21 cellular contexts compared by ENCODE assay signal in genomic region chr19:55554302-55554701, GRCh38. TPM values are rescaled to one million over a fixed set of nuclear protein-coding genes. Genes with fewer than 3 reads are reported as not detected.
DNase-seq lines count a peak whose midpoint lies in the region; ATAC-seq and TF ChIP-seq lines count a peak whose summit lies in the region.
"Had no signal": no experiment of that assay in that cellular context is flagged by ENCODE, and none has a peak within 500 bp of the region (broad histone marks: within the 10 kb centered on the region; RNA-seq: fewer than 3 reads in every experiment).

No MANE protein-coding gene starts in this region.

- TF ChIP-seq POLR2A in gastrocnemius medialis (IDR thresholded peaks at IDR 0.05): no peak

- no peaks in the 10 kb centered on the region for H3K36me3 ChIP-seq in WERI-Rb-1
- no peaks in the 10 kb centered on the region for H3K36me3 ChIP-seq in gastrocnemius medialis
- no peaks in the 10 kb centered on the region for H3K36me3 ChIP-seq in left ventricle myocardium inferior

- peak; percentile 55 for DNase-seq in G401 (ENCODE audit: low spot score)
- peak; percentile 33 for DNase-seq in WERI-Rb-1
- peak; percentile 5 for DNase-seq in iPS-NIHi11 (ENCODE audit: low spot score)
- DNase-seq in gastrocnemius medialis: peak in 1 of 2 donors; percentile 43
- DNase-seq in left ventricle myocardium inferior: no peak
- DNase-seq in NCI-H1436 treated with DMSO at 0.1 percent for 48 hours (lab: John Stamatoyannopoulos, UW): no peak
- no peak for DNase-seq in mucosa of gallbladder (ENCODE audit: low spot score)
- DNase-seq: DMS53, GF-D8, HFFc6, Karpas-422, MV-4-11, NCI-H1694, NCI-H2171, NCI-H524 treated with DMSO at 0.1 percent for 48 hours, Right ventricle myocardium superior had no signal

- intact Hi-C loops in gastrocnemius medialis (cut with DNase I; ENCODE audit: low total_unique reads) (no loop called here), left ventricle myocardium inferior (cut with micrococcal nuclease) (no loop called here)

- peak in 1 of 2 donors; percentile 19 for ATAC-seq in gastrocnemius medialis
- no peak for ATAC-seq in HG03108 (IDR thresholded peaks at IDR 0.05; ENCODE audit: unreplicated experiment)

- H3K27ac ChIP-seq in WERI-Rb-1 (peak overlapping the region; percentile 63), gastrocnemius medialis (peak overlapping the region; percentile 21 to 88 (median 67)), left ventricle myocardium inferior (replicated peaks) (no peak overlapping the region)

- H3K9me3 ChIP-seq in WERI-Rb-1 (ENCODE audit: severe bottlenecking) (no peaks in the 10 kb centered on the region), gastrocnemius medialis (no peaks in the 10 kb centered on the region), left ventricle myocardium inferior (replicated peaks) (no peaks in the 10 kb centered on the region)

- peaks cover 44 to 51% of the 10 kb centered on the region in 2 donors for H3K4me1 ChIP-seq in gastrocnemius medialis
- H3K4me1 ChIP-seq in left ventricle myocardium inferior: peaks cover 10% of the 10 kb centered on the region

- H3K4me3 ChIP-seq in WERI-Rb-1 (ENCODE audit: low read depth, low read length): no peak overlapping the region
- H3K4me3 ChIP-seq in gastrocnemius medialis: no peak overlapping the region
- H3K4me3 ChIP-seq in left ventricle myocardium inferior: no peak overlapping the region

- no peak for TF ChIP-seq CTCF in WERI-Rb-1 (IDR thresholded peaks at IDR 0.05; ENCODE audit: low read depth, low read length)
- no peak for TF ChIP-seq CTCF in gastrocnemius medialis (IDR thresholded peaks at IDR 0.05 in 4 of 5, conservative IDR thresholded peaks at IDR 0.05 in 1 of 5)
- TF ChIP-seq CTCF in left ventricle myocardium inferior (IDR thresholded peaks at IDR 0.05; ENCODE audit: borderline replicate concordance): no peak

- in situ Hi-C loops in G401 (cut with HindIII; ENCODE audit: low sequenced_read_pairs) (no loop called here), gastrocnemius medialis (cut with MboI; ENCODE audit: low sequenced_read_pairs in 4 of 4) (no loop called here)

- H3K27me3 ChIP-seq in WERI-Rb-1 (ENCODE audit: insufficient read depth, low read depth, severe bottlenecking) (no peaks in the 10 kb centered on the region), gastrocnemius medialis (no peaks in the 10 kb centered on the region), left ventricle myocardium inferior (ENCODE audit: low read depth) (peaks cover 5% of the 10 kb centered on the region)

RNA-seq across cellular contexts. Expression of gene SBK3, which starts 9.0 kb away (rescaled TPM):
- total RNA-seq in G401 (2014; rRNA removed; shearing (Covaris generic)): 0.31 and 0.37 TPM in 2 replicates
- total RNA-seq in gastrocnemius medialis (10 to 100 TPM in 1 of 4 donors, 1 to 10 TPM in 3; 3.1 to 24.1 (median 6.8) TPM), left ventricle myocardium inferior (21.1 TPM), mucosa of gallbladder (0.20 TPM)
- total RNA-seq: B cell, HFFc6, HT1080, M059J, SK-MEL-5 had no signal

RNA-seq across cellular contexts. Expression of gene SBK2, which starts 17.4 kb away (rescaled TPM):
- total RNA-seq in G401 (2014; rRNA removed; shearing (Covaris generic)): 1.9 and 3.6 TPM in 2 replicates
- total RNA-seq in gastrocnemius medialis (1 to 10 TPM in 3 of 4 donors, not detected in 1; 1.5 to 3.0 (median 1.6) TPM), left ventricle myocardium inferior (6.5 TPM), mucosa of gallbladder (not detected)
- total RNA-seq: B cell, HFFc6, HT1080, SK-MEL-5 had no signal

RNA-seq across cellular contexts. Expression of gene ZNF579, which starts 26.3 kb away (rescaled TPM):
- total RNA-seq in G401 (2014; rRNA removed; shearing (Covaris generic)): 10.0 and 16.2 TPM in 2 replicates
- total RNA-seq in gastrocnemius medialis (10 to 100 TPM; 15.0 to 19.3 (median 16.8) TPM), left ventricle myocardium inferior (11.5 TPM), mucosa of gallbladder (35.0 TPM)

RNA-seq across cellular contexts. Expression of gene FIZ1, which starts 45.0 kb away (rescaled TPM):
- 5.2 and 7.7 TPM in 2 replicates for total RNA-seq in G401 (2014; rRNA removed; shearing (Covaris generic))
- total RNA-seq in gastrocnemius medialis: 10 to 100 TPM in 1 of 4 donors, 1 to 10 TPM in 3; 6.8 to 11.2 (median 7.4) TPM
- 16.0 TPM for total RNA-seq in left ventricle myocardium inferior
- total RNA-seq in mucosa of gallbladder: 22.7 TPM

RNA-seq across cellular contexts. Expression of gene ZNF524, which starts 45.8 kb away (rescaled TPM):
- 8.4 and 19.8 TPM in 2 replicates for total RNA-seq in G401 (2014; rRNA removed; shearing (Covaris generic))
- 10 to 100 TPM; 35.6 to 61.7 (median 47.0) TPM for total RNA-seq in gastrocnemius medialis
- 15.6 TPM for total RNA-seq in left ventricle myocardium inferior
- 37.8 TPM for total RNA-seq in mucosa of gallbladder

Comparison
In these comparisons a context has a peak if more than half of its experiments do, and no peak if none do; other contexts are left out.
1. DNase-seq: peak in G401 (single experiment), WERI-Rb-1 (single experiment) and iPS-NIHi11 (single experiment); none in left ventricle myocardium inferior (single experiment), NCI-H1436 treated with DMSO at 0.1 percent for 48 hours (single experiment) and mucosa of gallbladder (single experiment).